8 cellular contexts compared by ENCODE assay signal in genomic region chr21:26070822-26071425, GRCh38.
DNase-seq lines count a peak whose midpoint lies in the region; TF ChIP-seq lines count a peak whose summit lies in the region.

No MANE protein-coding gene starts in this region.

- H3K27ac Mint-ChIP-seq in HFFc6: peak overlapping the region; percentile 84

- no peaks in the 10 kb centered on the region for H4K20me1 ChIP-seq in DOHH2 (ENCODE audit: control insufficient read depth, insufficient read depth, low read depth, low read length)

- no peak overlapping the region for H3K9ac ChIP-seq in skeletal muscle satellite cell (ENCODE audit: low read depth, low read length)

- no peaks in the 10 kb centered on the region; the same call in 1 of the 2 replicates for H3K27me3 Mint-ChIP-seq in HFFc6 (ENCODE audit: insufficient read depth)

- H3K36me3 ChIP-seq in DOHH2 (ENCODE audit: control insufficient read depth, low read length) (no peaks in the 10 kb centered on the region), skeletal muscle satellite cell (ENCODE audit: insufficient read depth, low read length) (no peaks in the 10 kb centered on the region)

- H3K36me3 Mint-ChIP-seq in HFFc6 (ENCODE audit: low read depth): peaks cover 14% of the 10 kb centered on the region; the same call in 1 of the 2 replicates

- peak overlapping the region; percentile 84 for H3K4me3 Mint-ChIP-seq in HFFc6

- TF ChIP-seq CTCF in DOHH2 (IDR thresholded peaks at IDR 0.05; ENCODE audit: low read depth, low read length, poor library complexity, severe bottlenecking) (no peak), HFFc6 (IDR thresholded peaks at IDR 0.05) (no peak), fibroblast of the aortic adventitia (IDR thresholded peaks at IDR 0.05; ENCODE audit: insufficient read depth, low read length) (no peak)

- H3K4me1 ChIP-seq in DOHH2 (ENCODE audit: control insufficient read depth, low read length) (peaks cover 9% of the 10 kb centered on the region), skeletal muscle satellite cell (ENCODE audit: control insufficient read depth, insufficient read depth, low read length) (peaks cover 29% of the 10 kb centered on the region)

- H3K4me3 ChIP-seq in DOHH2 (ENCODE audit: low read length) (no peak overlapping the region), fibroblast of the aortic adventitia (ENCODE audit: low read depth, low read length) (no peak overlapping the region), skeletal muscle satellite cell (ENCODE audit: low read length) (no peak overlapping the region)

- H3K9me3 ChIP-seq in DOHH2 (ENCODE audit: control insufficient read depth, insufficient read depth, low read length) (no peaks in the 10 kb centered on the region), skeletal muscle satellite cell (replicated peaks; ENCODE audit: low read length) (no peaks in the 10 kb centered on the region)

- no peak overlapping the region for H3K27ac ChIP-seq in DOHH2 (ENCODE audit: low read depth, low read length)

- H3K9me2 ChIP-seq in DOHH2 (replicated peaks; ENCODE audit: control insufficient read depth, low read length): no peaks in the 10 kb centered on the region

- H3K79me2 ChIP-seq in DOHH2 (ENCODE audit: control insufficient read depth, low read length): no peaks in the 10 kb centered on the region

- peak; percentile 45 for DNase-seq in HFFc6
- peak; percentile 7 for DNase-seq in UCSD-AML1 (lab: John Stamatoyannopoulos, UW; ENCODE audit: unreplicated experiment)
- peak; percentile 62 for DNase-seq in fibroblast of the aortic adventitia (ENCODE audit: low read depth)
- no peak for DNase-seq in RKO (ENCODE audit: low spot score)
- DNase-seq in NCI-H146 (lab: John Stamatoyannopoulos, UW): no peak
- DNase-seq in NCI-H128 (lab: John Stamatoyannopoulos, UW; ENCODE audit: unreplicated experiment): no peak

- no peaks in the 10 kb centered on the region for H3K9me3 Mint-ChIP-seq in HFFc6

- H3K27me3 ChIP-seq in DOHH2 (ENCODE audit: control insufficient read depth, low read length) (no peaks in the 10 kb centered on the region), skeletal muscle satellite cell (ENCODE audit: control insufficient read depth, insufficient read depth, low read length) (no peaks in the 10 kb centered on the region)

- peaks cover 71% of the 10 kb centered on the region for H3K4me1 Mint-ChIP-seq in HFFc6 (ENCODE audit: low read depth)

- H3F3A ChIP-seq in DOHH2 (ENCODE audit: control insufficient read depth, insufficient read depth): no peaks in the 10 kb centered on the region

- H3K4me2 ChIP-seq in DOHH2 (ENCODE audit: low read length) (peak overlapping the region; percentile 32; the same call in 1 of the 2 replicates), skeletal muscle satellite cell (ENCODE audit: low read length) (peak overlapping the region; percentile 53)

Comparison
In these comparisons a context has a peak if more than half of its experiments do, and no peak if none do; other contexts are left out.
1. DNase-seq: peak in HFFc6 (single experiment), UCSD-AML1 (single experiment) and fibroblast of the aortic adventitia (single experiment); none in RKO (single experiment), NCI-H146 (single experiment) and NCI-H128 (single experiment).